34 cellular contexts compared by ENCODE assay signal in the genomic region with DNA sequence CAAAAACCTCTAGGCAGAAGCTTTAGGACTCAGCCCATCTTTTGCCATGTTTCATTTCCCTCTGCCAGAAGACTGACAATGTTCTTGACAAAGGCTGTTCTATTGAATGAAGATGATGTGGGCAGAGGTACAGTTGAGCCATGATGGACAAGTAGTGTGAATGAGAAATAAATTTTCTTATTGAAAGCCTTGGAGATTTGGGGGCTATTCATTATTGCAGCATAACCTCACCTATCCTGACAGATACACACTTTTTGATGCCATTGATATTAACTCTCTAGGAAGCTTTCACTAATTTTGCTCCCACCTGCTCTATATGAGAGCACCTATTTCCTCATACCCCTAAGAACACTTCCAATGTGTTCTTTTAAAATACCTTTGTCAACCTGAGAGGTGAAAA.
"Had no signal": no experiment of that assay in that cellular context is flagged by ENCODE, and none has a peak within 500 bp of the region (broad histone marks: within the 10 kb centered on the region; RNA-seq: fewer than 3 reads in every experiment).

No MANE protein-coding gene starts in this region.

- H3K4me3 ChIP-seq: MG63 had no signal

- H3K9me3 ChIP-seq: MG63 had no signal

- H3K36me3 ChIP-seq: MG63 had no signal

- H3K27me3 ChIP-seq: MG63 had no signal

- DNase-seq: Karpas-422, Kasumi-1, MG63, MM.1S, MV-4-11, NCI-H1048, NCI-H1092, NCI-H1092 treated with DMSO at 0.1 percent for 48 hours, NCI-H1105, NCI-H1105 treated with DMSO at 0.1 percent for 48 hours, NCI-H1417, NCI-H1417 treated with DMSO at 0.1 percent for 48 hours, NCI-H1436, NCI-H1436 treated with DMSO at 0.1 percent for 48 hours, NCI-H146, NCI-H1694, NCI-H1694 treated with DMSO at 0.1 percent for 48 hours, NCI-H187, NCI-H187 treated with DMSO at 0.1 percent for 48 hours, NCI-H1930, NCI-H2029, NCI-H2029 treated with DMSO at 0.1 percent for 48 hours, NCI-H2081, NCI-H2081 treated with DMSO at 0.1 percent for 48 hours, NCI-H2107, NCI-H2171, NCI-H2171 treated with DMSO at 0.1 percent for 48 hours, NCI-H2227 treated with DMSO at 0.1 percent for 48 hours, NCI-H226, NCI-H446, NCI-H446 treated with DMSO at 0.1 percent for 48 hours, NCI-H510A, NCI-H510A treated with DMSO at 0.1 percent for 48 hours, NCI-H524 had no signal
